Comparison of ENCODE assay signal across 1 cellular context in genomic region chr4:73507541-73507940, GRCh38.
TF ChIP-seq lines count a peak whose summit lies in the region.

No MANE protein-coding gene starts in this region.

TF ChIP-seq in HepG2, 621 proteins besides CTCF, POLR2A, EP300 and RAD21 (continued from another document and continues in another):
- TF ChIP-seq, protein P1, sequence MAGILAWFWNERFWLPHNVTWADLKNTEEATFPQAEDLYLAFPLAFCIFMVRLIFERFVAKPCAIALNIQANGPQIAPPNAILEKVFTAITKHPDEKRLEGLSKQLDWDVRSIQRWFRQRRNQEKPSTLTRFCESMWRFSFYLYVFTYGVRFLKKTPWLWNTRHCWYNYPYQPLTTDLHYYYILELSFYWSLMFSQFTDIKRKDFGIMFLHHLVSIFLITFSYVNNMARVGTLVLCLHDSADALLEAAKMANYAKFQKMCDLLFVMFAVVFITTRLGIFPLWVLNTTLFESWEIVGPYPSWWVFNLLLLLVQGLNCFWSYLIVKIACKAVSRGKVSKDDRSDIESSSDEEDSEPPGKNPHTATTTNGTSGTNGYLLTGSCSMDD (CRISPR knock-in tag; IDR thresholded peaks at IDR 0.05) = no peak
- TF ChIP-seq ZNF879 (CRISPR knock-in tag; IDR thresholded peaks at IDR 0.05) (no peak), ZNF460 (CRISPR knock-in tag; IDR thresholded peaks at IDR 0.05; ENCODE audit: borderline replicate concordance) (no peak), ZNF777 (CRISPR knock-in tag; IDR thresholded peaks at IDR 0.05) (no peak), ZNF253 (CRISPR knock-in tag; IDR thresholded peaks at IDR 0.05; ENCODE audit: borderline replicate concordance) (no peak), SMC3 (IDR thresholded peaks at IDR 0.05; ENCODE audit: low read length) (no peak), ZNF788 (CRISPR knock-in tag; IDR thresholded peaks at IDR 0.05; ENCODE audit: borderline replicate concordance) (no peak), ZNF570 (CRISPR knock-in tag; IDR thresholded peaks at IDR 0.05; ENCODE audit: borderline replicate concordance) (no peak), ZNF816 (CRISPR knock-in tag; IDR thresholded peaks at IDR 0.05; ENCODE audit: borderline replicate concordance) (no peak), ARID2 (CRISPR knock-in tag; IDR thresholded peaks at IDR 0.05; ENCODE audit: borderline replicate concordance) (no peak), HOMEZ (CRISPR knock-in tag; IDR thresholded peaks at IDR 0.05; ENCODE audit: low read depth) (peak; percentile 81; the same call in 1 of the 2 replicates), NFE2L1 (CRISPR knock-in tag; IDR thresholded peaks at IDR 0.05; ENCODE audit: borderline replicate concordance) (no peak), MIXL1 (CRISPR knock-in tag; IDR thresholded peaks at IDR 0.05) (peak; percentile 62; the same call in 1 of the 2 replicates), HDAC1 (CRISPR knock-in tag; IDR thresholded peaks at IDR 0.05) (0 out of 2 replicates have a peak, but pooled peaks have one; percentile 19), PHF20 (CRISPR knock-in tag; IDR thresholded peaks at IDR 0.05) (no peak), AHR (CRISPR knock-in tag; IDR thresholded peaks at IDR 0.05) (no peak), ARNT (IDR thresholded peaks at IDR 0.05) (no peak), NFKB2 (CRISPR knock-in tag; IDR thresholded peaks at IDR 0.05; ENCODE audit: borderline replicate concordance) (no peak), SCMH1 (CRISPR knock-in tag; IDR thresholded peaks at IDR 0.05; ENCODE audit: borderline replicate concordance) (no peak), ZNF354B (CRISPR knock-in tag; IDR thresholded peaks at IDR 0.05) (no peak), ZNF501 (CRISPR knock-in tag; IDR thresholded peaks at IDR 0.05) (no peak), ZNF784 (CRISPR knock-in tag; IDR thresholded peaks at IDR 0.05; ENCODE audit: borderline replicate concordance) (no peak), CREB1 (IDR thresholded peaks at IDR 0.05) (no peak), CREB1 (CRISPR knock-in tag; IDR thresholded peaks at IDR 0.05) (0 out of 2 replicates have a peak, but pooled peaks have one; percentile 40), HOXA7 (CRISPR knock-in tag; IDR thresholded peaks at IDR 0.05) (no peak), USF2 (IDR thresholded peaks at IDR 0.05; ENCODE audit: low read depth, low read length) (no peak), USF2 (CRISPR knock-in tag; IDR thresholded peaks at IDR 0.05; ENCODE audit: borderline replicate concordance) (no peak), CEBPB (IDR thresholded peaks at IDR 0.05; ENCODE audit: borderline replicate concordance, low read depth, low read length) (peak; percentile 78; the same call in 1 of the 2 replicates), ZNF337 (CRISPR knock-in tag; IDR thresholded peaks at IDR 0.05; ENCODE audit: borderline replicate concordance, low read depth) (no peak), ZNF547 (CRISPR knock-in tag; IDR thresholded peaks at IDR 0.05) (no peak), ZNF3 (CRISPR knock-in tag; IDR thresholded peaks at IDR 0.05) (peak; percentile 87), HNF4A (CRISPR knock-in tag; IDR thresholded peaks at IDR 0.05) (peak; percentile 75), AHDC1 (CRISPR knock-in tag; IDR thresholded peaks at IDR 0.05; ENCODE audit: borderline replicate concordance) (peak; percentile 29; the same call in 1 of the 2 replicates), SOX13 (IDR thresholded peaks at IDR 0.05) (no peak), SOX13 (CRISPR knock-in tag; conservative IDR thresholded peaks at IDR 0.05 in 1 of 2, IDR thresholded peaks at IDR 0.05 in 1 of 2) (peak in 1 of 2 experiments; percentile 45; a peak in 1 of 4 replicates), FOSL2 (CRISPR knock-in tag; IDR thresholded peaks at IDR 0.05) (no peak), ZNF891 (CRISPR knock-in tag; IDR thresholded peaks at IDR 0.05) (no peak)
- TF ChIP-seq, protein P2, sequence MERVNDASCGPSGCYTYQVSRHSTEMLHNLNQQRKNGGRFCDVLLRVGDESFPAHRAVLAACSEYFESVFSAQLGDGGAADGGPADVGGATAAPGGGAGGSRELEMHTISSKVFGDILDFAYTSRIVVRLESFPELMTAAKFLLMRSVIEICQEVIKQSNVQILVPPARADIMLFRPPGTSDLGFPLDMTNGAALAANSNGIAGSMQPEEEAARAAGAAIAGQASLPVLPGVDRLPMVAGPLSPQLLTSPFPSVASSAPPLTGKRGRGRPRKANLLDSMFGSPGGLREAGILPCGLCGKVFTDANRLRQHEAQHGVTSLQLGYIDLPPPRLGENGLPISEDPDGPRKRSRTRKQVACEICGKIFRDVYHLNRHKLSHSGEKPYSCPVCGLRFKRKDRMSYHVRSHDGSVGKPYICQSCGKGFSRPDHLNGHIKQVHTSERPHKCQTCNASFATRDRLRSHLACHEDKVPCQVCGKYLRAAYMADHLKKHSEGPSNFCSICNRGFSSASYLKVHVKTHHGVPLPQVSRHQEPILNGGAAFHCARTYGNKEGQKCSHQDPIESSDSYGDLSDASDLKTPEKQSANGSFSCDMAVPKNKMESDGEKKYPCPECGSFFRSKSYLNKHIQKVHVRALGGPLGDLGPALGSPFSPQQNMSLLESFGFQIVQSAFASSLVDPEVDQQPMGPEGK (CRISPR knock-in tag; IDR thresholded peaks at IDR 0.05) = no peak
- TF ChIP-seq, protein P3, sequence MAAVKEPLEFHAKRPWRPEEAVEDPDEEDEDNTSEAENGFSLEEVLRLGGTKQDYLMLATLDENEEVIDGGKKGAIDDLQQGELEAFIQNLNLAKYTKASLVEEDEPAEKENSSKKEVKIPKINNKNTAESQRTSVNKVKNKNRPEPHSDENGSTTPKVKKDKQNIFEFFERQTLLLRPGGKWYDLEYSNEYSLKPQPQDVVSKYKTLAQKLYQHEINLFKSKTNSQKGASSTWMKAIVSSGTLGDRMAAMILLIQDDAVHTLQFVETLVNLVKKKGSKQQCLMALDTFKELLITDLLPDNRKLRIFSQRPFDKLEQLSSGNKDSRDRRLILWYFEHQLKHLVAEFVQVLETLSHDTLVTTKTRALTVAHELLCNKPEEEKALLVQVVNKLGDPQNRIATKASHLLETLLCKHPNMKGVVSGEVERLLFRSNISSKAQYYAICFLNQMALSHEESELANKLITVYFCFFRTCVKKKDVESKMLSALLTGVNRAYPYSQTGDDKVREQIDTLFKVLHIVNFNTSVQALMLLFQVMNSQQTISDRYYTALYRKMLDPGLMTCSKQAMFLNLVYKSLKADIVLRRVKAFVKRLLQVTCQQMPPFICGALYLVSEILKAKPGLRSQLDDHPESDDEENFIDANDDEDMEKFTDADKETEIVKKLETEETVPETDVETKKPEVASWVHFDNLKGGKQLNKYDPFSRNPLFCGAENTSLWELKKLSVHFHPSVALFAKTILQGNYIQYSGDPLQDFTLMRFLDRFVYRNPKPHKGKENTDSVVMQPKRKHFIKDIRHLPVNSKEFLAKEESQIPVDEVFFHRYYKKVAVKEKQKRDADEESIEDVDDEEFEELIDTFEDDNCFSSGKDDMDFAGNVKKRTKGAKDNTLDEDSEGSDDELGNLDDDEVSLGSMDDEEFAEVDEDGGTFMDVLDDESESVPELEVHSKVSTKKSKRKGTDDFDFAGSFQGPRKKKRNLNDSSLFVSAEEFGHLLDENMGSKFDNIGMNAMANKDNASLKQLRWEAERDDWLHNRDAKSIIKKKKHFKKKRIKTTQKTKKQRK (IDR thresholded peaks at IDR 0.05; ENCODE audit: low read length) = no peak
- TF ChIP-seq, protein P4, sequence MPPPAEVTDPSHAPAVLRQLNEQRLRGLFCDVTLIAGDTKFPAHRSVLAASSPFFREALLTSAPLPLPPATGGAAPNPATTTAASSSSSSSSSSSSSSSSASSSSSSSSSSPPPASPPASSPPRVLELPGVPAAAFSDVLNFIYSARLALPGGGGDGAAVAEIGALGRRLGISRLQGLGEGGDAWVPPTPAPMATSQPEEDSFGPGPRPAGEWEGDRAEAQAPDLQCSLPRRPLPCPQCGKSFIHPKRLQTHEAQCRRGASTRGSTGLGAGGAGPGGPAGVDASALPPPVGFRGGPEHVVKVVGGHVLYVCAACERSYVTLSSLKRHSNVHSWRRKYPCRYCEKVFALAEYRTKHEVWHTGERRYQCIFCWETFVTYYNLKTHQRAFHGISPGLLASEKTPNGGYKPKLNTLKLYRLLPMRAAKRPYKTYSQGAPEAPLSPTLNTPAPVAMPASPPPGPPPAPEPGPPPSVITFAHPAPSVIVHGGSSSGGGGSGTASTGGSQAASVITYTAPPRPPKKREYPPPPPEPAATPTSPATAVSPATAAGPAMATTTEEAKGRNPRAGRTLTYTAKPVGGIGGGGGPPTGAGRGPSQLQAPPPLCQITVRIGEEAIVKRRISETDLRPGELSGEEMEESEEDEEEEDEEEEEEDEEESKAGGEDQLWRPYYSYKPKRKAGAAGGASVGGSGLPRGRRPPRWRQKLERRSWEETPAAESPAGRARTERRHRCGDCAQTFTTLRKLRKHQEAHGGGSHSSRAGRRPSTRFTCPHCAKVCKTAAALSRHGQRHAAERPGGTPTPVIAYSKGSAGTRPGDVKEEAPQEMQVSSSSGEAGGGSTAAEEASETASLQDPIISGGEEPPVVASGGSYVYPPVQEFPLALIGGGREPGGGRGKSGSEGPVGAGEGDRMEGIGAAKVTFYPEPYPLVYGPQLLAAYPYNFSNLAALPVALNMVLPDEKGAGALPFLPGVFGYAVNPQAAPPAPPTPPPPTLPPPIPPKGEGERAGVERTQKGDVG (CRISPR knock-in tag; IDR thresholded peaks at IDR 0.05; ENCODE audit: borderline replicate concordance) = no peak
- TF ChIP-seq, protein P5, sequence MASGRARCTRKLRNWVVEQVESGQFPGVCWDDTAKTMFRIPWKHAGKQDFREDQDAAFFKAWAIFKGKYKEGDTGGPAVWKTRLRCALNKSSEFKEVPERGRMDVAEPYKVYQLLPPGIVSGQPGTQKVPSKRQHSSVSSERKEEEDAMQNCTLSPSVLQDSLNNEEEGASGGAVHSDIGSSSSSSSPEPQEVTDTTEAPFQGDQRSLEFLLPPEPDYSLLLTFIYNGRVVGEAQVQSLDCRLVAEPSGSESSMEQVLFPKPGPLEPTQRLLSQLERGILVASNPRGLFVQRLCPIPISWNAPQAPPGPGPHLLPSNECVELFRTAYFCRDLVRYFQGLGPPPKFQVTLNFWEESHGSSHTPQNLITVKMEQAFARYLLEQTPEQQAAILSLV (CRISPR knock-in tag; IDR thresholded peaks at IDR 0.05; ENCODE audit: borderline replicate concordance) = no peak
